Comparison of ENCODE assay signal across 8 cellular contexts in genomic region chr15:82809308-82810060, GRCh38. TPM values are rescaled to one million over a fixed set of nuclear protein-coding genes. Genes with fewer than 3 reads are reported as not detected.
DNase-seq lines count a peak whose midpoint lies in the region; ATAC-seq and TF ChIP-seq lines count a peak whose summit lies in the region.

Gene WHAMM (plus strand): TSS chr15:82809628. CDS start chr15:82809727, 99 bp downstream.

- peak within 1 kb of the TSS; percentile 85 for H3K27ac Mint-ChIP-seq in nephron progenitor cell
- H3K27ac Mint-ChIP-seq in stimulated activated naive CD8-positive, alpha-beta T cell treated with anti-CD3 and anti-CD28 coated beads, Interleukin-15, amount 100 ng/mL, for 72 hours, result peak within 1 kb of the TSS; percentile 96 to 99

- no peaks in the 10 kb centered on the region for H3K9me3 Mint-ChIP-seq in nephron progenitor cell
- H3K9me3 Mint-ChIP-seq in stimulated activated naive CD8-positive, alpha-beta T cell treated with anti-CD3 and anti-CD28 coated beads, Interleukin-15, amount 100 ng/mL, for 72 hours, result no peaks in the 10 kb centered on the region

- H3K36me3 ChIP-seq in ES-I3 (ENCODE audit: insufficient read depth, low read length), result peaks cover 3% of the 10 kb centered on the region; the same call in 1 of the 2 replicates
- no peaks in the 10 kb centered on the region; the same call in 1 of the 2 replicates for H3K36me3 ChIP-seq in H7 (replicated peaks; ENCODE audit: control insufficient read depth, insufficient read depth, low read length)
- H3K36me3 ChIP-seq in Loucy (ENCODE audit: insufficient read depth, low read length), result peaks cover 9% of the 10 kb centered on the region; the same call in 1 of the 2 replicates

- H3F3A ChIP-seq in Loucy (ENCODE audit: low read depth), result no peaks in the 10 kb centered on the region

- DNase-seq in H7 (peak; percentile 96), fibroblast of the conjunctiva (ENCODE audit: low read depth) (peak; percentile 98), nephron progenitor cell (peak; percentile 92)
- peak; percentile 98 for DNase-seq in activated effector memory CD4-positive, alpha-beta T cell treated with anti-CD3 and anti-CD28 coated beads, Interleukin-2, amount 50 U/mL, for 16 hours
- DNase-seq in stimulated activated naive CD8-positive, alpha-beta T cell treated with anti-CD3 and anti-CD28 coated beads, Interleukin-15, amount 100 ng/mL, for 72 hours, result peak; percentile 94 to 96

- H3K4me2 ChIP-seq in Loucy (ENCODE audit: low read depth, low read length, poor library complexity, severe bottlenecking), result peak within 1 kb of the TSS; percentile 92

- peaks cover 43% of the 10 kb centered on the region for H3K79me2 ChIP-seq in Loucy (ENCODE audit: insufficient read depth, low read length)

- H3K9me3 ChIP-seq in ES-I3 (ENCODE audit: control insufficient read depth, insufficient read depth, low read length) (no peaks in the 10 kb centered on the region), Loucy (ENCODE audit: insufficient read depth, low read depth, low read length) (no peaks in the 10 kb centered on the region)

- no peaks in the 10 kb centered on the region for H3K27me3 Mint-ChIP-seq in nephron progenitor cell (ENCODE audit: low read depth, poor library complexity)
- no peaks in the 10 kb centered on the region for H3K27me3 Mint-ChIP-seq in stimulated activated naive CD8-positive, alpha-beta T cell treated with anti-CD3 and anti-CD28 coated beads, Interleukin-15, amount 100 ng/mL, for 72 hours

- H3K27me3 ChIP-seq in H7 (ENCODE audit: control insufficient read depth, insufficient read depth, low read length), result no peaks in the 10 kb centered on the region
- H3K27me3 ChIP-seq in Loucy (ENCODE audit: insufficient read depth, low read length, poor library complexity, severe bottlenecking), result no peaks in the 10 kb centered on the region

- peaks cover 54% of the 10 kb centered on the region for H3K4me1 Mint-ChIP-seq in nephron progenitor cell
- H3K4me1 Mint-ChIP-seq in stimulated activated naive CD8-positive, alpha-beta T cell treated with anti-CD3 and anti-CD28 coated beads, Interleukin-15, amount 100 ng/mL, for 72 hours, result peaks cover 30% of the 10 kb centered on the region

- H4K20me1 ChIP-seq in Loucy (ENCODE audit: insufficient read depth, low read length, poor library complexity, severe bottlenecking), result peaks cover 39% of the 10 kb centered on the region

- peak within 1 kb of the TSS; percentile 94 for H3K4me3 Mint-ChIP-seq in nephron progenitor cell
- peak within 1 kb of the TSS; percentile 85 to 87 for H3K4me3 Mint-ChIP-seq in stimulated activated naive CD8-positive, alpha-beta T cell treated with anti-CD3 and anti-CD28 coated beads, Interleukin-15, amount 100 ng/mL, for 72 hours

- peak within 1 kb of the TSS; percentile 90 for H3K4me3 ChIP-seq in H7 (ENCODE audit: insufficient read depth, low read depth, low read length)
- peak within 1 kb of the TSS; percentile 99 for H3K4me3 ChIP-seq in Loucy (ENCODE audit: low read length, poor library complexity, severe bottlenecking)

- TF ChIP-seq CTCF in Loucy (conservative IDR thresholded peaks at IDR 0.05; ENCODE audit: low read length), result no peak
- TF ChIP-seq CTCF in nephron progenitor cell (IDR thresholded peaks at IDR 0.05), result no peak

- peak; percentile 94 for ATAC-seq in stimulated activated naive CD8-positive, alpha-beta T cell treated with anti-CD3 and anti-CD28 coated beads, Interleukin-15, amount 100 ng/mL, for 72 hours

- H3K9ac ChIP-seq in ES-I3 (ENCODE audit: low read depth, low read length) (peak within 1 kb of the TSS; percentile 83), Loucy (ENCODE audit: low read depth, low read length, poor library complexity, severe bottlenecking) (peak within 1 kb of the TSS; percentile 89)

- no peaks in the 10 kb centered on the region for H3K9me2 ChIP-seq in Loucy (replicated peaks; ENCODE audit: low read depth, low read length)

- TF ChIP-seq POLR2A in Raji (IDR thresholded peaks at IDR 0.05; ENCODE audit: insufficient read depth, low read depth, low read length), result peak; percentile 92

- peaks cover 6% of the 10 kb centered on the region; the same call in 1 of the 2 replicates for H3K4me1 ChIP-seq in ES-I3 (ENCODE audit: insufficient read depth, low read length)
- H3K4me1 ChIP-seq in Loucy (ENCODE audit: insufficient read depth, low read length, poor library complexity, severe bottlenecking), result peaks cover 22% of the 10 kb centered on the region

- peak within 1 kb of the TSS; percentile 72 for H2AFZ ChIP-seq in Loucy (ENCODE audit: low read length)

- peaks cover 17% of the 10 kb centered on the region for H3K36me3 Mint-ChIP-seq in nephron progenitor cell (ENCODE audit: low read depth)

RNA-seq across cellular contexts. Expression of gene WHAMM, which starts in this region (rescaled TPM):
- 1.0 and 1.9 TPM in 2 replicates for total RNA-seq in H7 (2014; rRNA removed; shearing (Covaris generic))

Comparison
In these comparisons a context has a peak if more than half of its experiments do, and no peak if none do; other contexts are left out.
1. Peak in every context shown above with its lines: DNase-seq, ATAC-seq and H3K4me3 ChIP-seq.